ENCODE assay signal across 11 cellular contexts in the genomic region with DNA sequence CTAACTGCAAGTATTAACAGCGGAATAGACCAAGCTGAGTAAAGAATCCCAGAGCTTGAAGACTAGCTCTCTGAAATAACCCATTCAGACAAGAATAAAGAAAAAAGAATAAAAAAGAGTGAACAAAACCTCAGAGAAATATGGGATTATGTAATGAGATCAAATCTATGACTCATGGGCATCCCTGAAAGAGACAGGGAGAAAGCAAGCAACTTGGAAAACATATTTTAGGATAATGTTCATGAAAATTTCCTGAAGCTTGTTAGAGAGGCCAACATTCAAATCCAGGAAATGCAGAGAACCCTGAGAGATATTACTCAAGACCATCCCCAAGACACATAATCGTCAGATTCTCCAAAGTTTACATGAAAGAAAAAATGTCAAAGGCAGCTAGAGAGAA.
DNase-seq lines count a peak whose midpoint lies in the region; ATAC-seq and TF ChIP-seq lines count a peak whose summit lies in the region.
"Had no signal": no experiment of that assay in that cellular context is flagged by ENCODE, and none has a peak within 500 bp of the region (broad histone marks: within the 10 kb centered on the region; RNA-seq: fewer than 3 reads in every experiment).

No MANE protein-coding gene starts in this region.

- H3K9me3 ChIP-seq in HAP-1: 0 out of 2 replicates have a peak, but pooled peaks cover 3% of the 10 kb centered on the region

- DNase-seq in NCI-H226 (peak; percentile 43), epithelial cell of esophagus (ENCODE audit: low read depth) (peak; percentile 40), stromal cell of bone marrow (ENCODE audit: low read depth) (peak; percentile 30), HAP-1 (ENCODE audit: low spot score in 2 of 2) (no peak)
- DNase-seq: CD8-positive, alpha-beta memory T cell; NCI-H187 treated with DMSO at 0.1 percent for 48 hours; NCI-H82; SHP77 had no signal

- no peaks in the 10 kb centered on the region for H3K36me3 ChIP-seq in HAP-1 (replicated peaks)

- H3K4me3 ChIP-seq in epithelial cell of esophagus (ENCODE audit: low read length) (no peak overlapping the region), HAP-1 (no peak overlapping the region)
- H3K4me3 ChIP-seq: BLaER1 had no signal

- H3K27me3 ChIP-seq in HAP-1 (ENCODE audit: low read depth): no peaks in the 10 kb centered on the region
- H3K27me3 ChIP-seq: BLaER1 had no signal

- in situ Hi-C loops in HAP-1 (cut with MboI; ENCODE audit: low sequenced_read_pairs): no loop called here

- ATAC-seq in HG03175 (IDR thresholded peaks at IDR 0.05; ENCODE audit: unreplicated experiment): no peak
- ATAC-seq: Panc1 had no signal

- no peaks in the 10 kb centered on the region for H3K4me1 ChIP-seq in HAP-1

- no peak for TF ChIP-seq CTCF in epithelial cell of esophagus (IDR thresholded peaks at IDR 0.05; ENCODE audit: insufficient read depth, low read depth, low read length, missing control alignments)

Comparison
In these comparisons a context has a peak if more than half of its experiments do, and no peak if none do; other contexts are left out.
1. DNase-seq: peak in NCI-H226 (single experiment), epithelial cell of esophagus (single experiment) and stromal cell of bone marrow (single experiment); none in HAP-1 (0 of 2).